Comparison of ENCODE assay signal across 9 cellular contexts in the genomic region with DNA sequence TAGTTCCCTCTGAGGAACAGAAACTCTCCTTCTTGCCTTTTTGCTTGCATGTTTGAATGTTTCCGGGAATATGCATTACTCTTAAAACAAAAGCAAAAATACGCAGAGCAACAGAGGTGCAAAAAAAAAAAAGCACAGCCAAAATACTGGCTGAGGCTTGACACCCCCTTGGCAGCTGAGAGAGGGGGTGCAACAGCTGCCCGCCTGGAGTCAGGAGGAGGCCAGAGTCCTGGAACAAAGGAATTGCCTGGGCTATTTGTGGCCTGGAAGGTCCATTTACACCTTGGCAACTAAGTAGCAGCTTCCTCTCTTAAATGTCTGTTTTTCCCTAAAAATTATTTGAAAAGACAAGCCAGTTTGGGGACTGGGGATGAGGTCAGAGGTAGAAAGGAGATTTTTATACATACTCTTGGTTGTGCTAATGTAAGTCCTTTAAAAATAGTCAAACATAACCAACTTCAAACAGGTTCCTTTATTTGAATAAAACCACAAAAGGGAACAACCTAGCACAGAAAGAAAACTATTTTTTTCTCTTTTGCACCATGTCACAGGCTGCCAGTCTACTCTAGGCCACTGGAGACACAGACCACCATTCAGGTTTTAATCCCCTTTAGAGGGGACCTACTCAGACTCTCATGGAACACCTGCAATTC. TPM values are rescaled to one million over a fixed set of nuclear protein-coding genes. Genes with fewer than 3 reads are reported as not detected.
DNase-seq lines count a peak whose midpoint lies in the region; ATAC-seq and TF ChIP-seq lines count a peak whose summit lies in the region.
"Had no signal": no experiment of that assay in that cellular context is flagged by ENCODE, and none has a peak within 500 bp of the region (broad histone marks: within the 10 kb centered on the region; RNA-seq: fewer than 3 reads in every experiment).

No MANE protein-coding gene starts in this region.

- no peak overlapping the region for H3K4me3 ChIP-seq in brain microvascular endothelial cell (ENCODE audit: low read depth, low read length)
- H3K4me3 ChIP-seq: tibial artery had no signal

- no peaks in the 10 kb centered on the region for H3K27me3 ChIP-seq in brain microvascular endothelial cell (replicated peaks)
- H3K27me3 ChIP-seq: tibial artery had no signal

- H3K27ac ChIP-seq in brain microvascular endothelial cell, result no peak overlapping the region
- H3K27ac ChIP-seq: tibial artery had no signal

- in situ Hi-C loops in brain microvascular endothelial cell (cut with HindIII; ENCODE audit: low pct_ligation_motif_present, low sequenced_read_pairs), result no loop called here

- peak; percentile 72 for ATAC-seq in GM21381 (IDR thresholded peaks at IDR 0.05; ENCODE audit: unreplicated experiment)
- ATAC-seq in HG03521 (IDR thresholded peaks at IDR 0.05; ENCODE audit: unreplicated experiment), result peak; percentile 44

- no peaks in the 10 kb centered on the region for H3K36me3 Mint-ChIP-seq in glutamatergic neuron (ENCODE audit: unreplicated experiment)

- H3K27ac Mint-ChIP-seq in glutamatergic neuron (ENCODE audit: unreplicated experiment), result peak overlapping the region; percentile 91

- CTCF ChIA-PET in HEK293T (lab: Yijun Ruan, JAX), result no interaction called here

- TF ChIP-seq CTCF in GM12872 (IDR thresholded peaks at IDR 0.05; ENCODE audit: insufficient read depth, low read depth, low read length) (peak; percentile 23; the same call in 1 of the 3 replicates), glutamatergic neuron (IDR thresholded peaks at IDR 0.05; ENCODE audit: partially characterized antibody, unreplicated experiment) (no peak), brain microvascular endothelial cell (IDR thresholded peaks at IDR 0.05; ENCODE audit: low read depth, low read length, missing control alignments) (no peak)

- H3K27me3 Mint-ChIP-seq in glutamatergic neuron (ENCODE audit: unreplicated experiment), result peaks cover 7% of the 10 kb centered on the region

- POLR2A ChIA-PET in HEK293T (lab: Yijun Ruan, JAX), result no interaction called here

- peak overlapping the region; percentile 63 for H3K4me3 Mint-ChIP-seq in glutamatergic neuron (ENCODE audit: unreplicated experiment)

- no peak for DNase-seq in glutamatergic neuron
- no peak for DNase-seq in HEK293T (ENCODE audit: extremely low spot score)
- no peak for DNase-seq in brain microvascular endothelial cell
- DNase-seq in mucosa of gallbladder (ENCODE audit: low spot score), result no peak
- DNase-seq in NCI-H748 (lab: John Stamatoyannopoulos, UW; ENCODE audit: unreplicated experiment), result no peak
- DNase-seq: tibial artery had no signal

- peaks cover 16% of the 10 kb centered on the region for H3K9me3 Mint-ChIP-seq in glutamatergic neuron (ENCODE audit: unreplicated experiment)

- peaks cover 69% of the 10 kb centered on the region for H3K4me1 Mint-ChIP-seq in glutamatergic neuron (ENCODE audit: low read depth, unreplicated experiment)

- H3K36me3 ChIP-seq in brain microvascular endothelial cell (replicated peaks), result no peaks in the 10 kb centered on the region
- H3K36me3 ChIP-seq: tibial artery had no signal

TF ChIP-seq in HEK293T, 16 proteins besides CTCF, POLR2A, EP300 and RAD21:
- TF ChIP-seq L3MBTL2 (conservative IDR thresholded peaks at IDR 0.05), result no peak
- no peak for TF ChIP-seq ZNF384 (IDR thresholded peaks at IDR 0.05)
- TF ChIP-seq ELF4 (IDR thresholded peaks at IDR 0.05), result no peak
- TF ChIP-seq HDGF (IDR thresholded peaks at IDR 0.05; ENCODE audit: borderline replicate concordance), result no peak
- TF ChIP-seq CTBP1 (IDR thresholded peaks at IDR 0.05; ENCODE audit: borderline replicate concordance), result no peak
TF ChIP-seq in HEK293T: peak in this region for 0.

RNA-seq across cellular contexts. Expression of a gene that starts 19.5 kb away (rescaled TPM):
- total RNA-seq in glutamatergic neuron (ENCODE audit: unreplicated experiment) (167 TPM), mucosa of gallbladder (108 TPM)
